In genomic region chr1:226172589-226172988, GRCh38 we compare ENCODE assay signal across 8 cellular contexts. TPM values are rescaled to one million over a fixed set of nuclear protein-coding genes. Genes with fewer than 3 reads are reported as not detected.
"Had no signal": no experiment of that assay in that cellular context is flagged by ENCODE, and none has a peak within 500 bp of the region (broad histone marks: within the 10 kb centered on the region; RNA-seq: fewer than 3 reads in every experiment).

No MANE protein-coding gene starts in this region.

- H3K27ac ChIP-seq: GM23248 had no signal

- H3K9ac ChIP-seq: GM23248 had no signal

- FAIRE-seq: H1, H54, HTR-8/SVneo had no signal

- H3K4me3 ChIP-seq: GM23248 had no signal

- H2AFZ ChIP-seq: GM23248 had no signal

- DNase-seq: GM23248, H9, HCEC 1CT, KG1 had no signal

RNA-seq across cellular contexts. Expression of gene MIXL1, which starts 50.9 kb away (rescaled TPM):
- total RNA-seq: GM23248, HT-29 had no signal
- polyA plus RNA-seq: GM23248 had no signal
